In genomic region chr5:151087475-151087874, GRCh38 we compare ENCODE assay signal across 14 cellular contexts. TPM values are rescaled to one million over a fixed set of nuclear protein-coding genes. Genes with fewer than 3 reads are reported as not detected.
A peak's percentile ranks its signal among the peaks of the same experiment; 100 is the strongest.
DNase-seq lines count a peak whose midpoint lies in the region; ATAC-seq and FAIRE-seq lines count a peak whose summit lies in the region.
"Had no signal": no experiment of that assay in that cellular context is flagged by ENCODE, and none has a peak within 500 bp of the region (broad histone marks: within the 10 kb centered on the region; RNA-seq: fewer than 3 reads in every experiment).

No MANE protein-coding gene starts in this region.

- CTCF ChIA-PET in activated CD4-positive, alpha-beta T cell treated with anti-CD3 and anti-CD28 coated beads, Interleukin-2, amount 10 ng/mL, durations not matched to agents 7 days and 5 days (lab: Charles Lee): interaction anchor here (1.1 to 2.0 kb wide), 7 partner anchors 8 to 77 kb away, joined by 3 to 7 read pairs (median 4); no protein-coding TSS in a partner anchor

- DNase-seq in activated CD4-positive, alpha-beta T cell treated with anti-CD3 and anti-CD28 coated beads, Interleukin-2, amount 10 ng/mL, durations not matched to agents 7 days and 5 days: no peak
- DNase-seq in activated CD4-positive, alpha-beta T cell treated with anti-CD3 and anti-CD28 coated beads, Interleukin-2, amount 50 U/mL, for 48 hours: no peak
- DNase-seq in RCC 7860 (ENCODE audit: low spot score) (peak; percentile 62), DMS153 treated with DMSO at 0.1 percent for 48 hours (lab: John Stamatoyannopoulos, UW; ENCODE audit: unreplicated experiment) (no peak)
- DNase-seq in effector memory CD8-positive, alpha-beta T cell: no peak
- DNase-seq in stimulated activated effector memory CD8-positive, alpha-beta T cell treated with anti-CD3 and anti-CD28 coated beads, Interleukin-12 subunit alpha, Interleukin-12 subunit beta, amount 100 ng/mL, for 72 hours (ENCODE audit: low spot score in 2 of 2): no peak
- DNase-seq: H9, NCI-H2171 treated with DMSO at 0.1 percent for 48 hours, OCI-M1 had no signal

- POLR2A ChIA-PET in activated CD4-positive, alpha-beta T cell treated with anti-CD3 and anti-CD28 coated beads, Interleukin-2, amount 10 ng/mL, durations not matched to agents 7 days and 5 days (lab: Charles Lee): no interaction called here

- no peaks in the 10 kb centered on the region for H3K27me3 Mint-ChIP-seq in activated CD4-positive, alpha-beta T cell treated with anti-CD3 and anti-CD28 coated beads, Interleukin-2, amount 10 ng/mL, durations not matched to agents 7 days and 5 days
- H3K27me3 Mint-ChIP-seq in effector memory CD8-positive, alpha-beta T cell: no peaks in the 10 kb centered on the region

- peaks cover 2% of the 10 kb centered on the region for H3K36me3 Mint-ChIP-seq in activated CD4-positive, alpha-beta T cell treated with anti-CD3 and anti-CD28 coated beads, Interleukin-2, amount 10 ng/mL, durations not matched to agents 7 days and 5 days (ENCODE audit: low read depth)
- peaks cover 11% of the 10 kb centered on the region for H3K36me3 Mint-ChIP-seq in effector memory CD8-positive, alpha-beta T cell (ENCODE audit: insufficient read depth)
- H3K36me3 Mint-ChIP-seq in stimulated activated effector memory CD8-positive, alpha-beta T cell treated with anti-CD3 and anti-CD28 coated beads, Interleukin-12 subunit alpha, Interleukin-12 subunit beta, amount 100 ng/mL, for 72 hours: peaks cover 81% of the 10 kb centered on the region
- H3K36me3 Mint-ChIP-seq: type B pancreatic cell had no signal

- no peaks in the 10 kb centered on the region for H3K9me3 Mint-ChIP-seq in activated CD4-positive, alpha-beta T cell treated with anti-CD3 and anti-CD28 coated beads, Interleukin-2, amount 10 ng/mL, durations not matched to agents 7 days and 5 days
- H3K9me3 Mint-ChIP-seq in effector memory CD8-positive, alpha-beta T cell: no peaks in the 10 kb centered on the region
- no peaks in the 10 kb centered on the region for H3K9me3 Mint-ChIP-seq in stimulated activated effector memory CD8-positive, alpha-beta T cell treated with anti-CD3 and anti-CD28 coated beads, Interleukin-12 subunit alpha, Interleukin-12 subunit beta, amount 100 ng/mL, for 72 hours
- H3K9me3 Mint-ChIP-seq: H9, neural crest cell, type B pancreatic cell had no signal

- peak; percentile 14 for ATAC-seq in effector memory CD8-positive, alpha-beta T cell (replicated peaks)
- no peak for ATAC-seq in stimulated activated effector memory CD8-positive, alpha-beta T cell treated with anti-CD3 and anti-CD28 coated beads, Interleukin-12 subunit alpha, Interleukin-12 subunit beta, amount 100 ng/mL, for 72 hours
- ATAC-seq in HG03457 (IDR thresholded peaks at IDR 0.05; ENCODE audit: unreplicated experiment) (no peak), GM19328 (IDR thresholded peaks at IDR 0.05; ENCODE audit: unreplicated experiment) (no peak)
- ATAC-seq: gastroesophageal sphincter had no signal

- peak overlapping the region; percentile 20 for H3K27ac Mint-ChIP-seq in activated CD4-positive, alpha-beta T cell treated with anti-CD3 and anti-CD28 coated beads, Interleukin-2, amount 10 ng/mL, durations not matched to agents 7 days and 5 days
- H3K27ac Mint-ChIP-seq in effector memory CD8-positive, alpha-beta T cell: peak overlapping the region; percentile 66 to 75
- H3K27ac Mint-ChIP-seq in stimulated activated effector memory CD8-positive, alpha-beta T cell treated with anti-CD3 and anti-CD28 coated beads, Interleukin-12 subunit alpha, Interleukin-12 subunit beta, amount 100 ng/mL, for 72 hours: peak overlapping the region; percentile 85
- H3K27ac Mint-ChIP-seq: H9, type B pancreatic cell had no signal

- FAIRE-seq in RCC 7860 (lab: Jason Lieb, UNC): peak; percentile 41

- peaks cover 57% of the 10 kb centered on the region for H3K4me1 Mint-ChIP-seq in activated CD4-positive, alpha-beta T cell treated with anti-CD3 and anti-CD28 coated beads, Interleukin-2, amount 10 ng/mL, durations not matched to agents 7 days and 5 days
- H3K4me1 Mint-ChIP-seq in effector memory CD8-positive, alpha-beta T cell (ENCODE audit: low read depth in 2 of 2): peaks cover 30 to 37% of the 10 kb centered on the region in 2 donors
- peaks cover 64% of the 10 kb centered on the region for H3K4me1 Mint-ChIP-seq in stimulated activated effector memory CD8-positive, alpha-beta T cell treated with anti-CD3 and anti-CD28 coated beads, Interleukin-12 subunit alpha, Interleukin-12 subunit beta, amount 100 ng/mL, for 72 hours

- peak overlapping the region; percentile 61 for H3K4me3 Mint-ChIP-seq in activated CD4-positive, alpha-beta T cell treated with anti-CD3 and anti-CD28 coated beads, Interleukin-2, amount 10 ng/mL, durations not matched to agents 7 days and 5 days
- H3K4me3 Mint-ChIP-seq in effector memory CD8-positive, alpha-beta T cell: peak overlapping the region; percentile 39 to 64
- peak overlapping the region; percentile 77 for H3K4me3 Mint-ChIP-seq in stimulated activated effector memory CD8-positive, alpha-beta T cell treated with anti-CD3 and anti-CD28 coated beads, Interleukin-12 subunit alpha, Interleukin-12 subunit beta, amount 100 ng/mL, for 72 hours
- H3K4me3 Mint-ChIP-seq: H9, neural crest cell, type B pancreatic cell had no signal

RNA-seq across cellular contexts. Expression of gene TNIP1, which starts 6.6 kb away (rescaled TPM):
- total RNA-seq in activated CD4-positive, alpha-beta T cell treated with anti-CD3 and anti-CD28 coated beads, Interleukin-2, amount 10 ng/mL, durations not matched to agents 7 days and 5 days: 100 to 1,000 TPM; 127 TPM

Comparison
In these comparisons a context has a peak if more than half of its experiments do, and no peak if none do; other contexts are left out.
1. H3K27ac Mint-ChIP-seq: peak in every context shown above with its lines; median percentile 85 in stimulated activated effector memory CD8-positive, alpha-beta T cell treated with anti-CD3 and anti-CD28 coated beads, Interleukin-12 subunit alpha, Interleukin-12 subunit beta, amount 100 ng/mL, for 72 hours; 70 in effector memory CD8-positive, alpha-beta T cell; 20 in activated CD4-positive, alpha-beta T cell treated with anti-CD3 and anti-CD28 coated beads, Interleukin-2, amount 10 ng/mL, durations not matched to agents 7 days and 5 days.